7 cellular contexts compared by ENCODE assay signal in the genomic region with DNA sequence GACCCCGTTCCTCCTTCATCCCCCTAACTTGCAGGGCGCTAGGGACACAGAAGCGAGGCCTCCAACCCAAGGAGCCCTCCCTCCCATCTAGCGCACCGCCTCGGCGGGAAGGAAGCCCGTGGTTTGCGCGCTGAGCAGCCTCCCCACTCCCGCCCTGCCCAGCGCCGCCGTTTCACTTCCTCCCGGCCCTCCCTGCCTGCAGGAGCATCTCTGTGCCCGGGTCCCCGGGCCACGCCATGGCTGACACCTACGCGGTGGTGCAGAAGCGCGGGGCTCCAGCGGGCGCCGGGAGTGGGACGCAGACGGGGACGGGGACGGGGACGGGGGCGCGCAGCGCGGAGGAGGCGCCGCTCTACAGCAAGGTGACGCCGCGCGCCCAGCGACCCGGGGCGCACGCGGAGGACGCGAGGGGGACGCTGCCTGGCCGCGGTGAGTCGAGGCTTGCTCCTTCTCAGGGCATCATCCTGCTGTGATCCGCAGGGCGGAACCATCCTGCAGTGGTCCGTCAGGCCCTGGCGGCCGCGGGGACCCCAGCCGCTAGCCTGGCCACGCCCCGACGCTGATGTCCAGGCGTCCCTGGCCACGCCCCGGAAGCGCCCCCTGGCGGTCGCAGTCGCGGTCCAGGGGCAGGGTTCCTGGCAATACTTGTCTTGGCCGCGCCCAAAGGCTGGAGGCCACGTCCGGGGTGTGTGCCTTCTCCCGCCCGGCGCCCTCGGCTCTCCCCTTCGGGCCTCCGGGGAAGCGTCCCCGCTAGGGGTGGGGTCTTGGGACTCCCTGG. TPM values are rescaled to one million over a fixed set of nuclear protein-coding genes. Genes with fewer than 3 reads are reported as not detected.
DNase-seq lines count a peak whose midpoint lies in the region; ATAC-seq, FAIRE-seq and TF ChIP-seq lines count a peak whose summit lies in the region.

No MANE protein-coding gene starts in this region.

- WGBS in small intestine, 3 donors, result 0 to 3% (median 1%) methylated on average over 60 to 81 of the region's 81 CpGs

- DNase-seq in GM13977 (ENCODE audit: low spot score) (peak; percentile 90), NCI-H1105 (lab: John Stamatoyannopoulos, UW) (peak; percentile 69), UCSD-AML1 (lab: John Stamatoyannopoulos, UW; ENCODE audit: unreplicated experiment) (peak; percentile 87), brain microvascular endothelial cell (peak; percentile 66), iPS-NIHi11 (ENCODE audit: low spot score) (peak; percentile 96), small intestine (peak; percentile 87)

- in situ Hi-C loops in GM13977 (cut with MboI; ENCODE audit: low pct_unique_long_range_greater_than_20kb, low sequenced_read_pairs, unreplicated experiment), result no loop called here
- in situ Hi-C loops in brain microvascular endothelial cell (cut with HindIII; ENCODE audit: low pct_ligation_motif_present, low sequenced_read_pairs), result no loop called here

- ATAC-seq in HG02610 (IDR thresholded peaks at IDR 0.05; ENCODE audit: unreplicated experiment), result peak; percentile 72

- H3K4me1 ChIP-seq in small intestine (ENCODE audit: control insufficient read depth in 2 of 2, insufficient read depth in 1 of 2, low read depth in 1 of 2, low read length in 1 of 2), result peaks cover 0 to 3% of the 10 kb centered on the region in 2 donors

- H3K9me3 ChIP-seq in small intestine (ENCODE audit: control insufficient read depth, low read depth), result no peaks in the 10 kb centered on the region

- H3K4me3 ChIP-seq in brain microvascular endothelial cell (ENCODE audit: low read depth, low read length) (peak overlapping the region; percentile 84), small intestine (ENCODE audit: low read depth in 1 of 2, low read length in 2 of 2) (peak overlapping the region; percentile 63 to 73)

- H3K27me3 ChIP-seq in brain microvascular endothelial cell (replicated peaks) (no peaks in the 10 kb centered on the region), small intestine (ENCODE audit: control insufficient read depth in 2 of 2, insufficient read depth in 2 of 2, low read length in 2 of 2) (no peaks in the 10 kb centered on the region)

- peak; percentile 92 for TF ChIP-seq CTCF in GM13977 (IDR thresholded peaks at IDR 0.05; ENCODE audit: extremely low read depth, insufficient read depth, missing control alignments)
- peak; percentile 79 for TF ChIP-seq CTCF in brain microvascular endothelial cell (IDR thresholded peaks at IDR 0.05; ENCODE audit: low read depth, low read length, missing control alignments)

- FAIRE-seq in small intestine (lab: Jason Lieb, UNC), result no peak

- H3K27ac ChIP-seq in brain microvascular endothelial cell (peak overlapping the region; percentile 29), small intestine (ENCODE audit: low read depth in 1 of 2, low read length in 1 of 2) (peak overlapping the region; percentile 45 to 91)

- no peaks in the 10 kb centered on the region for H3K36me3 ChIP-seq in brain microvascular endothelial cell (replicated peaks)
- H3K36me3 ChIP-seq in small intestine (ENCODE audit: control insufficient read depth in 2 of 2, insufficient read depth in 2 of 2, low read length in 2 of 2), result peaks cover 0 to 2% of the 10 kb centered on the region in 2 donors

RNA-seq across cellular contexts. Expression of gene PTPN18, which starts 16.4 kb away (rescaled TPM):
- polyA plus RNA-seq in small intestine, result 100 to 1,000 TPM in 1 of 3 donors, 10 to 100 TPM in 2; 58.6 to 105 (median 63.2) TPM

RNA-seq across cellular contexts. Expression of gene IMP4, which starts 29.5 kb away (rescaled TPM):
- 10 to 100 TPM; 57.9 to 77.7 (median 66.5) TPM for polyA plus RNA-seq in small intestine

Comparison
In these comparisons a context has a peak if more than half of its experiments do, and no peak if none do; other contexts are left out.
1. Peak in every context shown above with its lines: DNase-seq, ATAC-seq, H3K4me3 ChIP-seq and H3K27ac ChIP-seq.